In the genomic region with DNA sequence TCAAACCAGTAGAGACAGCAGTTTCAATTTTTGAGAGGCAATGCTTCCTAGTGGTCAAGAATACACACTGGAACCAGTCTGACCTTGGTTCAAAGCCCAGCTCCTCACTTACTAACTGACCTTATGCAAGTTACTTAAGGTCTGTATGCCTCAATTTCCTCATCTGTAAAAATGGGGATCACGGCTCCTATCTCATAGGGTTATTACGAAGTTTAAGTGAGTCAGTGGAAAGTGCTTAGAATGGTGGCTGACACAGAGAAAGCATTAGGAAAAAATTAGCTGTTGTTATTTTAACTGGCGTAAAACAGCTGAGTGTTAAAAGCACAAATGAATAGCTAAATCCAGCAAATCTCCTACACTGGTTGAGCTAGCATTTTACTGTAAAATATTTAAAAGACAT, we compare ENCODE assay signal across 21 cellular contexts.
A peak's percentile ranks its signal among the peaks of the same experiment; 100 is the strongest.
DNase-seq lines count a peak whose midpoint lies in the region; ATAC-seq and TF ChIP-seq lines count a peak whose summit lies in the region.
"Had no signal": no experiment of that assay in that cellular context is flagged by ENCODE, and none has a peak within 500 bp of the region (broad histone marks: within the 10 kb centered on the region; RNA-seq: fewer than 3 reads in every experiment).

No MANE protein-coding gene starts in this region.

- DNase-seq in WERI-Rb-1 (no peak), osteocyte (ENCODE audit: extremely low spot score, unreplicated experiment) (no peak), erythroblast (lab: John Stamatoyannopoulos, UW) (no peak), superior temporal gyrus (ENCODE audit: extremely low spot score) (no peak)
- DNase-seq in activated naive CD4-positive, alpha-beta T cell treated with anti-CD3 and anti-CD28 coated beads, Interleukin-2, amount 50 U/mL, for 16 hours, result no peak
- DNase-seq: AML-193, DMS79, H7, HFFc6, NCI-H1417 treated with DMSO at 0.1 percent for 48 hours, NCI-H187 treated with DMSO at 0.1 percent for 48 hours, NCI-H2227 treated with DMSO at 0.1 percent for 48 hours, NCI-H510A treated with DMSO at 0.1 percent for 48 hours, PC-9, SIG-M5 had no signal

- H3K27me3 ChIP-seq in ACC112 (ENCODE audit: insufficient read depth, low read length) (no peaks in the 10 kb centered on the region), WERI-Rb-1 (ENCODE audit: insufficient read depth, low read depth, severe bottlenecking) (no peaks in the 10 kb centered on the region), ectodermal cell (ENCODE audit: control insufficient read depth, insufficient read depth, low read length, poor library complexity, severe bottlenecking) (no peaks in the 10 kb centered on the region)

- H3K36me3 ChIP-seq in ACC112 (ENCODE audit: insufficient read depth, low read length) (no peaks in the 10 kb centered on the region), WERI-Rb-1 (no peaks in the 10 kb centered on the region), ectodermal cell (ENCODE audit: control insufficient read depth, insufficient read depth, low read length) (no peaks in the 10 kb centered on the region)

- 78 to 85% methylated on average over 3 of the region's 3 CpGs for WGBS in ectodermal cell, 2 experiments

- H3K4me3 Mint-ChIP-seq in osteocyte (ENCODE audit: unreplicated experiment), result no peak overlapping the region
- H3K4me3 Mint-ChIP-seq: HFFc6 had no signal

- H3K4me1 ChIP-seq in ACC112 (ENCODE audit: control insufficient read depth, insufficient read depth, low read length, unreplicated experiment) (peaks cover 37% of the 10 kb centered on the region), ectodermal cell (ENCODE audit: control insufficient read depth, insufficient read depth, low read length) (peaks cover 66% of the 10 kb centered on the region)

- H3K79me2 ChIP-seq in ACC112 (ENCODE audit: control insufficient read depth, insufficient read depth, low read length, unreplicated experiment), result no peaks in the 10 kb centered on the region

- H3K4me3 ChIP-seq in ACC112 (ENCODE audit: low read depth, low read length) (no peak overlapping the region), WERI-Rb-1 (ENCODE audit: low read depth, low read length) (no peak overlapping the region), ectodermal cell (ENCODE audit: insufficient read depth, low read depth, low read length) (no peak overlapping the region)
- H3K4me3 ChIP-seq: PC-9 had no signal

- peak overlapping the region; percentile 29 for H2AFZ ChIP-seq in ACC112 (ENCODE audit: low read length, unreplicated experiment)
- H2AFZ ChIP-seq: PC-9 had no signal

- H3K4me1 Mint-ChIP-seq in osteocyte (ENCODE audit: unreplicated experiment), result peaks cover 52% of the 10 kb centered on the region

- H3K27me3 Mint-ChIP-seq in osteocyte (ENCODE audit: unreplicated experiment), result no peaks in the 10 kb centered on the region

- H3K27ac ChIP-seq in ACC112 (ENCODE audit: low read depth, low read length) (peak overlapping the region; percentile 73), WERI-Rb-1 (peak overlapping the region; percentile 38), ectodermal cell (ENCODE audit: insufficient read depth, low read depth, low read length, poor library complexity, severe bottlenecking) (peak overlapping the region; percentile 77)
- H3K27ac ChIP-seq: C4-2B, HL-60, PC-9, RWPE1 had no signal

- TF ChIP-seq CTCF in WERI-Rb-1 (IDR thresholded peaks at IDR 0.05; ENCODE audit: low read depth, low read length) (no peak), osteocyte (IDR thresholded peaks at IDR 0.05) (no peak)

- H3K9me3 ChIP-seq in WERI-Rb-1 (ENCODE audit: severe bottlenecking) (peaks cover 2% of the 10 kb centered on the region), ectodermal cell (ENCODE audit: control insufficient read depth, low read length) (no peaks in the 10 kb centered on the region)

- H3K36me3 Mint-ChIP-seq in osteocyte (ENCODE audit: unreplicated experiment), result peaks cover 5% of the 10 kb centered on the region

- H3K27ac Mint-ChIP-seq in osteocyte (ENCODE audit: unreplicated experiment), result peak overlapping the region; percentile 84
- H3K27ac Mint-ChIP-seq: HFFc6 had no signal

- H3K9me3 Mint-ChIP-seq in osteocyte (ENCODE audit: unreplicated experiment), result no peaks in the 10 kb centered on the region
- H3K9me3 Mint-ChIP-seq: HFFc6 had no signal

- ATAC-seq in GM21526 (IDR thresholded peaks at IDR 0.05; ENCODE audit: low FRiP score, unreplicated experiment), result no peak

- TF ChIP-seq POLR2A in erythroblast (IDR thresholded peaks at IDR 0.05; ENCODE audit: low read length), result no peak
